Comparison of ENCODE assay signal across 8 cellular contexts in the genomic region with DNA sequence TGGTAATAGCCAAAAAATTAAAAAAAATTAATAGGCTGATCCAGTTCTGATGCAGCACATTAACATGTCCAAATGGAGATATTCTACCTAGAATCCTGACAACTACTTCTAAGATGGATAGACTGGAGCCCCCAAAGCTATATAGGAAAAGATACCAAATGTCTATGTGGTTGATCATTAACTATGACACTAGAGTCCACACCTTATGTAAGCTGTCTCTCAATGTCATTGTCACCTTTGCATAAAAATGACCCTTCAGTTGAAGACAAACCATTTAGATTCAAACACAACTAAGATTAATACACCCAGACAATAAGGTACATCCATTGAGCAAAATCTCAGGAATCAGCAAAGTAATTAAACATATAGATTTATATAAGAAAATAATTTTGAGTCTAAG.
"Had no signal": no experiment of that assay in that cellular context is flagged by ENCODE, and none has a peak within 500 bp of the region (broad histone marks: within the 10 kb centered on the region; RNA-seq: fewer than 3 reads in every experiment).

No MANE protein-coding gene starts in this region.

- DNase-seq: H9, HCEC 1CT, HFFc6, IMR-90, KG1 had no signal

- H3K4me3 ChIP-seq: GM23338, K562 had no signal

- H3K27ac ChIP-seq: HL-60 had no signal

- H3K4me2 ChIP-seq: GM23338 had no signal
